ENCODE assay signal across 25 cellular contexts in genomic region chr4:156896536-156896935, GRCh38.
"Had no signal": no experiment of that assay in that cellular context is flagged by ENCODE, and none has a peak within 500 bp of the region (broad histone marks: within the 10 kb centered on the region; RNA-seq: fewer than 3 reads in every experiment).

No MANE protein-coding gene starts in this region.

- H3K36me3 Mint-ChIP-seq: activated CD8-positive, alpha-beta memory T cell treated with anti-CD3 and anti-CD28 coated beads, Interleukin-2, amount 10 ng/mL, durations not matched to agents 7 days and 5 days; activated naive CD8-positive, alpha-beta T cell treated with anti-CD3 and anti-CD28 coated beads, Interleukin-2, amount 10 ng/mL, durations not matched to agents 7 days and 5 days; natural killer cell; stimulated activated effector memory CD8-positive, alpha-beta T cell treated with anti-CD3 and anti-CD28 coated beads, Interleukin-12 subunit alpha, Interleukin-12 subunit beta, amount 100 ng/mL, for 72 hours; WTC11 had no signal

- H3K27ac Mint-ChIP-seq: activated CD4-positive, alpha-beta memory T cell treated with anti-CD3 and anti-CD28 coated beads, Interleukin-2, amount 10 ng/mL, durations not matched to agents 7 days and 5 days; activated CD4-positive, alpha-beta T cell treated with anti-CD3 and anti-CD28 coated beads for 36 hours; activated CD8-positive, alpha-beta memory T cell treated with anti-CD3 and anti-CD28 coated beads, Interleukin-2, amount 10 ng/mL, durations not matched to agents 7 days and 5 days; activated naive CD8-positive, alpha-beta T cell treated with anti-CD3 and anti-CD28 coated beads, Interleukin-2, amount 10 ng/mL, durations not matched to agents 7 days and 5 days; activated T-helper 17 cell treated with anti-CD3 and anti-CD28 coated beads, Interleukin-2, amount 50 U/mL, for 72 hours; endodermal cell; natural killer cell; stimulated activated effector memory CD8-positive, alpha-beta T cell treated with anti-CD3 and anti-CD28 coated beads, Interleukin-12 subunit alpha, Interleukin-12 subunit beta, amount 100 ng/mL, for 72 hours; T-helper 2 cell treated with Interferon-gamma antibody and Interleukin-4, amounts not matched to agents 5 μg/mL and 100 μg/mL, for 36 hours; WTC11 had no signal

- H3K4me1 ChIP-seq: vagina had no signal

- H3K27me3 ChIP-seq: body of pancreas, neutrophil, pancreas, right lobe of liver, stomach, vagina had no signal

- H3K9me3 ChIP-seq: body of pancreas, neutrophil, pancreas, right lobe of liver, stomach, vagina had no signal

- H3K4me3 ChIP-seq: body of pancreas, pancreas, right lobe of liver, stomach, vagina had no signal

- H3K27ac ChIP-seq: body of pancreas, neutrophil, pancreas, right lobe of liver, stomach, vagina had no signal

- H3K36me3 ChIP-seq: neutrophil, pancreas, right lobe of liver, stomach, vagina had no signal

- H3K4me3 Mint-ChIP-seq: activated CD4-positive, alpha-beta memory T cell treated with anti-CD3 and anti-CD28 coated beads, Interleukin-2, amount 10 ng/mL, durations not matched to agents 7 days and 5 days; activated CD4-positive, alpha-beta T cell treated with anti-CD3 and anti-CD28 coated beads for 36 hours; activated CD8-positive, alpha-beta memory T cell treated with anti-CD3 and anti-CD28 coated beads, Interleukin-2, amount 10 ng/mL, durations not matched to agents 7 days and 5 days; activated naive CD8-positive, alpha-beta T cell treated with anti-CD3 and anti-CD28 coated beads, Interleukin-2, amount 10 ng/mL, durations not matched to agents 7 days and 5 days; activated T-helper 17 cell treated with anti-CD3 and anti-CD28 coated beads, Interleukin-2, amount 50 U/mL, for 72 hours; endodermal cell; natural killer cell; stimulated activated effector memory CD8-positive, alpha-beta T cell treated with anti-CD3 and anti-CD28 coated beads, Interleukin-12 subunit alpha, Interleukin-12 subunit beta, amount 100 ng/mL, for 72 hours; T-helper 2 cell treated with Interferon-gamma antibody and Interleukin-4, amounts not matched to agents 5 μg/mL and 100 μg/mL, for 36 hours; WTC11 had no signal

- H3K27me3 Mint-ChIP-seq: activated CD4-positive, alpha-beta memory T cell treated with anti-CD3 and anti-CD28 coated beads, Interleukin-2, amount 10 ng/mL, durations not matched to agents 7 days and 5 days; activated CD4-positive, alpha-beta T cell treated with anti-CD3 and anti-CD28 coated beads for 36 hours; activated CD8-positive, alpha-beta memory T cell treated with anti-CD3 and anti-CD28 coated beads, Interleukin-2, amount 10 ng/mL, durations not matched to agents 7 days and 5 days; activated naive CD8-positive, alpha-beta T cell treated with anti-CD3 and anti-CD28 coated beads, Interleukin-2, amount 10 ng/mL, durations not matched to agents 7 days and 5 days; activated T-helper 17 cell treated with anti-CD3 and anti-CD28 coated beads, Interleukin-2, amount 50 U/mL, for 72 hours had no signal

- ATAC-seq: activated CD4-positive, alpha-beta T cell treated with anti-CD3 and anti-CD28 coated beads for 36 hours; activated CD8-positive, alpha-beta memory T cell treated with anti-CD3 and anti-CD28 coated beads, Interleukin-2, amount 10 ng/mL, durations not matched to agents 7 days and 5 days; activated T-helper 17 cell treated with anti-CD3 and anti-CD28 coated beads, Interleukin-2, amount 50 U/mL, for 72 hours; body of pancreas; natural killer cell; pancreas; right lobe of liver; stimulated activated effector memory CD8-positive, alpha-beta T cell treated with anti-CD3 and anti-CD28 coated beads, Interleukin-12 subunit alpha, Interleukin-12 subunit beta, amount 100 ng/mL, for 72 hours; WTC11 had no signal

- DNase-seq: activated CD4-positive, alpha-beta memory T cell treated with anti-CD3 and anti-CD28 coated beads, Interleukin-2, amount 10 ng/mL, durations not matched to agents 7 days and 5 days; activated CD4-positive, alpha-beta T cell treated with anti-CD3 and anti-CD28 coated beads for 36 hours; activated CD8-positive, alpha-beta memory T cell treated with anti-CD3 and anti-CD28 coated beads, Interleukin-2, amount 10 ng/mL, durations not matched to agents 7 days and 5 days; activated naive CD4-positive, alpha-beta T cell treated with Interleukin-2 at 50 U/mL for 16 hours; activated naive CD8-positive, alpha-beta T cell treated with anti-CD3 and anti-CD28 coated beads, Interleukin-2, amount 10 ng/mL, durations not matched to agents 7 days and 5 days; activated T-cell treated with anti-CD3 and anti-CD28 coated beads, Interleukin-2, amount 50 U/mL, for 1 hour; body of pancreas; endodermal cell; erythroblast; head of caudate nucleus; kidney glomerular epithelial cell; mesenchymal stem cell; natural killer cell; pancreas; right lobe of liver; small intestine; stimulated activated CD4-positive, alpha-beta T cell treated with anti-CD3 and anti-CD28 coated beads, Interleukin-4, amount 100 ng/mL, for 24 hours; stomach; trophoblast cell had no signal

- H3K4me1 Mint-ChIP-seq: activated CD4-positive, alpha-beta memory T cell treated with anti-CD3 and anti-CD28 coated beads, Interleukin-2, amount 10 ng/mL, durations not matched to agents 7 days and 5 days; activated CD4-positive, alpha-beta T cell treated with anti-CD3 and anti-CD28 coated beads for 36 hours; activated CD8-positive, alpha-beta memory T cell treated with anti-CD3 and anti-CD28 coated beads, Interleukin-2, amount 10 ng/mL, durations not matched to agents 7 days and 5 days; activated naive CD8-positive, alpha-beta T cell treated with anti-CD3 and anti-CD28 coated beads, Interleukin-2, amount 10 ng/mL, durations not matched to agents 7 days and 5 days; activated T-helper 17 cell treated with anti-CD3 and anti-CD28 coated beads, Interleukin-2, amount 50 U/mL, for 72 hours; endodermal cell; natural killer cell; stimulated activated effector memory CD8-positive, alpha-beta T cell treated with anti-CD3 and anti-CD28 coated beads, Interleukin-12 subunit alpha, Interleukin-12 subunit beta, amount 100 ng/mL, for 72 hours had no signal

- H3K9me3 Mint-ChIP-seq: activated naive CD8-positive, alpha-beta T cell treated with anti-CD3 and anti-CD28 coated beads, Interleukin-2, amount 10 ng/mL, durations not matched to agents 7 days and 5 days; endodermal cell; T-helper 2 cell treated with Interferon-gamma antibody and Interleukin-4, amounts not matched to agents 5 μg/mL and 100 μg/mL, for 36 hours had no signal
